27 cellular contexts compared by ENCODE assay signal in the genomic region with DNA sequence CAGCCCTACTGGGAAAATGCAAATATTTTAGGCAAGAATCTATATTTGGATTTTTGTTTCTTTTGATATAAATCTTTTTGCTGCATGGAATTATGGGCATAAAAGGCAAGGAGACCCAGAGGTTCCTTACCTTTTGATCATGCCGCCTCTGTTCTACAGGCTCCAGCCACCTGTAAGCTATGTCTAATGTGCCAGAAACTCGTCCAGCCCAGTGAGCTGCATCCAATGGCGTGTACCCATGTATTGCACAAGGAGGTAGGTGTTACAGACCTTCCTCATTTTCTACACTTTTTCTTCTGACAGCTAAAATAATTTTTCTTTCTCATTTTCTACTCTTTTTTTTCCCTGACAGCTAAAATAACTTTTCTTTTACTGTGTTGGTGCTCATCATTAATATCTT.
"Had no signal": no experiment of that assay in that cellular context is flagged by ENCODE, and none has a peak within 500 bp of the region (broad histone marks: within the 10 kb centered on the region; RNA-seq: fewer than 3 reads in every experiment).

No MANE protein-coding gene starts in this region.

- H3K9me3 Mint-ChIP-seq: activated naive CD4-positive, alpha-beta T cell treated with anti-CD3 and anti-CD28 coated beads, Interleukin-2, amount 50 U/mL, for 24 hours; central memory CD8-positive, alpha-beta T cell; T-cell had no signal

- H3K4me3 Mint-ChIP-seq: activated CD8-positive, alpha-beta T cell treated with anti-CD3 and anti-CD28 coated beads, Interleukin-2, amount 10 ng/mL, durations not matched to agents 7 days and 5 days; activated naive CD4-positive, alpha-beta T cell treated with anti-CD3 and anti-CD28 coated beads, Interleukin-2, amount 50 U/mL, for 24 hours; central memory CD8-positive, alpha-beta T cell had no signal

- H3K27ac ChIP-seq: SK-N-MC had no signal

- H3K27me3 Mint-ChIP-seq: activated naive CD4-positive, alpha-beta T cell treated with anti-CD3 and anti-CD28 coated beads, Interleukin-2, amount 50 U/mL, for 24 hours; central memory CD8-positive, alpha-beta T cell; T-cell had no signal

- H3K4me3 ChIP-seq: SK-N-MC had no signal

- DNase-seq: activated CD4-positive, alpha-beta T cell treated with anti-CD3 and anti-CD28 coated beads for 4 hours; activated CD4-positive, alpha-beta T cell treated with anti-CD3 and anti-CD28 coated beads, Interleukin-2, amount 50 U/mL, for 4 hours; activated CD8-positive, alpha-beta memory T cell treated with anti-CD3 and anti-CD28 coated beads, Interleukin-2, amount 50 U/mL, for 48 hours; activated CD8-positive, alpha-beta T cell treated with anti-CD3 and anti-CD28 coated beads, Interleukin-2, amount 10 ng/mL, durations not matched to agents 7 days and 5 days; activated effector memory CD4-positive, alpha-beta T cell treated with Interleukin-2 at 50 U/mL for 16 hours; activated naive CD4-positive, alpha-beta T cell; activated T-cell treated with anti-CD3 and anti-CD28 coated beads, Interleukin-2, amount 50 U/mL, for 1 hour; aorta; MM.1S; NCI-H1048; NCI-H1417; NCI-H1694; NCI-H2029; NCI-H2107; NCI-H345; NCI-H510A; NCI-H69; NK-92 treated with Interleukin-12 subunit alpha and Interleukin-12 subunit beta, amount 100 ng/mL, for 24 hours; OCI-M1; RPMI8226; T-cell had no signal

- H3K27ac Mint-ChIP-seq: activated CD8-positive, alpha-beta T cell treated with anti-CD3 and anti-CD28 coated beads, Interleukin-2, amount 10 ng/mL, durations not matched to agents 7 days and 5 days; activated naive CD4-positive, alpha-beta T cell treated with anti-CD3 and anti-CD28 coated beads, Interleukin-2, amount 50 U/mL, for 24 hours had no signal

- ATAC-seq: activated CD4-positive, CD25-positive, alpha-beta regulatory T cell treated with anti-CD3 and anti-CD28 coated beads, Interleukin-2, amount 50 U/mL, for 24 hours; activated CD8-positive, alpha-beta T cell treated with anti-CD3 and anti-CD28 coated beads, Interleukin-2, amount 10 ng/mL, durations not matched to agents 7 days and 5 days; Panc1; Right ventricle myocardium inferior; T-cell had no signal
